In genomic region chr1:193539731-193540459, GRCh38 we compare ENCODE assay signal across 12 cellular contexts.
DNase-seq lines count a peak whose midpoint lies in the region; ATAC-seq and TF ChIP-seq lines count a peak whose summit lies in the region.
"Had no signal": no experiment of that assay in that cellular context is flagged by ENCODE, and none has a peak within 500 bp of the region (broad histone marks: within the 10 kb centered on the region; RNA-seq: fewer than 3 reads in every experiment).

No MANE protein-coding gene starts in this region.

- intact Hi-C loops in esophagus squamous epithelium (cut with DNase I) = no loop called here

- no peak for DNase-seq in CD8-positive, alpha-beta memory T cell
- DNase-seq in activated naive CD4-positive, alpha-beta T cell treated with anti-CD3 and anti-CD28 coated beads, Interleukin-2, amount 10 ng/mL, durations not matched to agents 7 days and 5 days = peak; percentile 49
- DNase-seq in COLO829 (ENCODE audit: low spot score) (no peak), esophagus squamous epithelium (lab: John Stamatoyannopoulos, UW) (no peak), NCI-H187 (lab: John Stamatoyannopoulos, UW) (no peak), NCI-H524 treated with DMSO at 0.1 percent for 48 hours (lab: John Stamatoyannopoulos, UW) (no peak)
- DNase-seq: DMS153, KG1 had no signal

- H3K9me3 ChIP-seq in CD8-positive, alpha-beta memory T cell (ENCODE audit: low read length) = no peaks in the 10 kb centered on the region
- H3K9me3 ChIP-seq in esophagus squamous epithelium = no peaks in the 10 kb centered on the region

- no peaks in the 10 kb centered on the region for H3K27me3 ChIP-seq in CD8-positive, alpha-beta memory T cell (ENCODE audit: insufficient read depth, low read length, poor library complexity, severe bottlenecking)
- no peaks in the 10 kb centered on the region for H3K27me3 ChIP-seq in esophagus squamous epithelium

- H3K27me3 Mint-ChIP-seq in CD8-positive, alpha-beta memory T cell = peaks cover 0 to 3% of the 10 kb centered on the region in 2 donors
- H3K27me3 Mint-ChIP-seq in activated naive CD4-positive, alpha-beta T cell treated with anti-CD3 and anti-CD28 coated beads, Interleukin-2, amount 10 ng/mL, durations not matched to agents 7 days and 5 days = no peaks in the 10 kb centered on the region

- H3K4me3 Mint-ChIP-seq in CD8-positive, alpha-beta memory T cell = peak overlapping the region; percentile 67 to 88 (median 85)
- peak overlapping the region; percentile 71 for H3K4me3 Mint-ChIP-seq in activated naive CD4-positive, alpha-beta T cell treated with anti-CD3 and anti-CD28 coated beads, Interleukin-2, amount 10 ng/mL, durations not matched to agents 7 days and 5 days
- H3K4me3 Mint-ChIP-seq: nephron had no signal

- peak overlapping the region; percentile 87 to 97 (median 94) for H3K27ac Mint-ChIP-seq in CD8-positive, alpha-beta memory T cell
- peak overlapping the region; percentile 96 for H3K27ac Mint-ChIP-seq in activated naive CD4-positive, alpha-beta T cell treated with anti-CD3 and anti-CD28 coated beads, Interleukin-2, amount 10 ng/mL, durations not matched to agents 7 days and 5 days
- H3K27ac Mint-ChIP-seq: nephron had no signal

- WGBS in esophagus squamous epithelium, 2 donors = 69 to 74% methylated on average over 7 of the region's 7 CpGs

- TF ChIP-seq CTCF in esophagus squamous epithelium (IDR thresholded peaks at IDR 0.05) = no peak

- H3K4me1 Mint-ChIP-seq in CD8-positive, alpha-beta memory T cell = peaks cover 58 to 68% (median 66%) of the 10 kb centered on the region in 3 donors
- H3K4me1 Mint-ChIP-seq in activated naive CD4-positive, alpha-beta T cell treated with anti-CD3 and anti-CD28 coated beads, Interleukin-2, amount 10 ng/mL, durations not matched to agents 7 days and 5 days = peaks cover 68% of the 10 kb centered on the region

- no peaks in the 10 kb centered on the region for H3K9me3 Mint-ChIP-seq in CD8-positive, alpha-beta memory T cell
- peaks cover 7% of the 10 kb centered on the region for H3K9me3 Mint-ChIP-seq in activated naive CD4-positive, alpha-beta T cell treated with anti-CD3 and anti-CD28 coated beads, Interleukin-2, amount 10 ng/mL, durations not matched to agents 7 days and 5 days

- CTCF ChIA-PET in CD8-positive, alpha-beta memory T cell (lab: Charles Lee) = interaction anchor here (0.8 to 1.6 kb wide), 7 partner anchors 14 to 84 kb away, joined by 3 to 5 read pairs (median 4); no protein-coding TSS in a partner anchor
- CTCF ChIA-PET in activated naive CD4-positive, alpha-beta T cell treated with anti-CD3 and anti-CD28 coated beads, Interleukin-2, amount 10 ng/mL, durations not matched to agents 7 days and 5 days (lab: Charles Lee) = interaction anchor here (0.8 kb wide), 1 partner anchor 52 kb away, joined by 3 read pairs; no protein-coding TSS in a partner anchor

- H3K36me3 Mint-ChIP-seq in CD8-positive, alpha-beta memory T cell = peaks cover 0 to 8% (median 2%) of the 10 kb centered on the region in 3 donors
- peaks cover 19% of the 10 kb centered on the region for H3K36me3 Mint-ChIP-seq in activated naive CD4-positive, alpha-beta T cell treated with anti-CD3 and anti-CD28 coated beads, Interleukin-2, amount 10 ng/mL, durations not matched to agents 7 days and 5 days

- no peaks in the 10 kb centered on the region for H3K36me3 ChIP-seq in CD8-positive, alpha-beta memory T cell (ENCODE audit: insufficient read depth, low read length)
- no peaks in the 10 kb centered on the region for H3K36me3 ChIP-seq in esophagus squamous epithelium

- peak overlapping the region; percentile 17 for H3K27ac ChIP-seq in CD8-positive, alpha-beta memory T cell (ENCODE audit: low read depth, low read length)
- H3K27ac ChIP-seq in esophagus squamous epithelium = peak overlapping the region in 1 of 4 donors; percentile 18
- H3K27ac ChIP-seq: VCaP had no signal

- peak overlapping the region; percentile 25 for H3K4me3 ChIP-seq in CD8-positive, alpha-beta memory T cell (ENCODE audit: low read length)
- H3K4me3 ChIP-seq in esophagus squamous epithelium = no peak overlapping the region

- peak; percentile 50 for ATAC-seq in GM19467 (IDR thresholded peaks at IDR 0.05; ENCODE audit: unreplicated experiment)
- ATAC-seq in HG03175 (IDR thresholded peaks at IDR 0.05; ENCODE audit: unreplicated experiment) = peak; percentile 58

- no peak for TF ChIP-seq POLR2A in esophagus squamous epithelium (IDR thresholded peaks at IDR 0.05)

- peaks cover 46% of the 10 kb centered on the region for H3K4me1 ChIP-seq in CD8-positive, alpha-beta memory T cell (ENCODE audit: insufficient read depth, low read length)
- no peaks in the 10 kb centered on the region for H3K4me1 ChIP-seq in esophagus squamous epithelium

- POLR2A ChIA-PET in CD8-positive, alpha-beta memory T cell (lab: Charles Lee) = interaction anchor here (0.9 to 1.6 kb wide), 4 partner anchors 9 to 63 kb away, joined by 3 to 5 read pairs (median 3); no protein-coding TSS in a partner anchor
